8 cellular contexts compared by ENCODE assay signal in genomic region chr19:54448774-54449700, GRCh38. TPM values are rescaled to one million over a fixed set of nuclear protein-coding genes. Genes with fewer than 3 reads are reported as not detected.
DNase-seq lines count a peak whose midpoint lies in the region; ATAC-seq and TF ChIP-seq lines count a peak whose summit lies in the region.

Gene LENG8, plus strand, starts transcription at chr19:54449199. Its CDS starts 2,146 bp downstream, at chr19:54451345.

- peaks cover 57% of the 10 kb centered on the region for H3K36me3 Mint-ChIP-seq in activated CD8-positive, alpha-beta memory T cell treated with anti-CD3 and anti-CD28 coated beads, Interleukin-2, amount 10 ng/mL, durations not matched to agents 7 days and 5 days
- H3K36me3 Mint-ChIP-seq in endodermal cell (ENCODE audit: low read depth), result peaks cover 44% of the 10 kb centered on the region

- H3K27ac ChIP-seq in endodermal cell (ENCODE audit: low read depth, low read length) (peak within 1 kb of the TSS; percentile 97), mesodermal cell (ENCODE audit: low read depth, low read length, severe bottlenecking) (peak within 1 kb of the TSS; percentile 97)

- H3K9ac ChIP-seq in NT2/D1 (ENCODE audit: insufficient read length, low read depth), result peak within 1 kb of the TSS; percentile 96
- H3K9ac ChIP-seq in endodermal cell (ENCODE audit: extremely low read depth, low read length, poor library complexity, severe bottlenecking), result peak within 1 kb of the TSS; percentile 93

- DNase-seq in COR-L47 (lab: John Stamatoyannopoulos, UW) (peak; percentile 93), HUDEP-2 (lab: John Stamatoyannopoulos, UW; ENCODE audit: unreplicated experiment in 76 of 76) (peak; percentile 66 to 100 (median 97)), NT2/D1 (ENCODE audit: low read depth, low spot score) (peak; percentile 87), endodermal cell (peak; percentile 98)
- DNase-seq in activated CD8-positive, alpha-beta memory T cell treated with anti-CD3 and anti-CD28 coated beads, Interleukin-2, amount 10 ng/mL, durations not matched to agents 7 days and 5 days, result peak; percentile 98
- DNase-seq in stimulated activated CD8-positive, alpha-beta memory T cell treated with anti-CD3 and anti-CD28 coated beads, Interleukin-15, amount 100 ng/mL, for 4 hours (ENCODE audit: low read depth in 2 of 2), result peak; percentile 93 to 95

- H3K4me3 Mint-ChIP-seq in activated CD8-positive, alpha-beta memory T cell treated with anti-CD3 and anti-CD28 coated beads, Interleukin-2, amount 10 ng/mL, durations not matched to agents 7 days and 5 days, result peak within 1 kb of the TSS; percentile 98
- H3K4me3 Mint-ChIP-seq in endodermal cell, result peak within 1 kb of the TSS; percentile 97

- no peaks in the 10 kb centered on the region for H3K27me3 Mint-ChIP-seq in activated CD8-positive, alpha-beta memory T cell treated with anti-CD3 and anti-CD28 coated beads, Interleukin-2, amount 10 ng/mL, durations not matched to agents 7 days and 5 days
- H3K27me3 Mint-ChIP-seq in endodermal cell (ENCODE audit: insufficient read depth), result no peaks in the 10 kb centered on the region

- no peaks in the 10 kb centered on the region for H3K9me3 ChIP-seq in NT2/D1 (ENCODE audit: insufficient read depth, low read length)
- no peaks in the 10 kb centered on the region for H3K9me3 ChIP-seq in endodermal cell (ENCODE audit: control insufficient read depth, low read length)
- H3K9me3 ChIP-seq in mesodermal cell (ENCODE audit: control insufficient read depth, low read length), result no peaks in the 10 kb centered on the region

- H3K4me1 ChIP-seq in NT2/D1 (ENCODE audit: insufficient read depth, insufficient read length), result peaks cover 9% of the 10 kb centered on the region
- H3K4me1 ChIP-seq in endodermal cell (ENCODE audit: control insufficient read depth, insufficient read depth, low read length), result peaks cover 9% of the 10 kb centered on the region
- H3K4me1 ChIP-seq in mesodermal cell (ENCODE audit: control insufficient read depth, insufficient read depth, low read length, poor library complexity, severe bottlenecking), result peaks cover 11% of the 10 kb centered on the region

- peak within 1 kb of the TSS; percentile 98 for H3K27ac Mint-ChIP-seq in activated CD8-positive, alpha-beta memory T cell treated with anti-CD3 and anti-CD28 coated beads, Interleukin-2, amount 10 ng/mL, durations not matched to agents 7 days and 5 days
- H3K27ac Mint-ChIP-seq in endodermal cell, result peak within 1 kb of the TSS; percentile 100

- no peaks in the 10 kb centered on the region for H3K27me3 ChIP-seq in NT2/D1 (ENCODE audit: insufficient read depth, insufficient read length)
- no peaks in the 10 kb centered on the region for H3K27me3 ChIP-seq in endodermal cell (ENCODE audit: control insufficient read depth, insufficient read depth, low read length, poor library complexity, severe bottlenecking)

- ATAC-seq in GM21381 (IDR thresholded peaks at IDR 0.05; ENCODE audit: unreplicated experiment), result peak; percentile 88
- ATAC-seq in activated CD8-positive, alpha-beta memory T cell treated with anti-CD3 and anti-CD28 coated beads, Interleukin-2, amount 10 ng/mL, durations not matched to agents 7 days and 5 days, result peak; percentile 91

- no peak for TF ChIP-seq CTCF in endodermal cell (conservative IDR thresholded peaks at IDR 0.05)

- CTCF ChIA-PET in activated CD8-positive, alpha-beta memory T cell treated with anti-CD3 and anti-CD28 coated beads, Interleukin-2, amount 10 ng/mL, durations not matched to agents 7 days and 5 days (lab: Charles Lee), result interaction anchor here (0.7 to 2.1 kb wide), 7 partner anchors 9 to 237 kb away, joined by 3 to 8 read pairs (median 5); partner anchors contain the start of gene LENG9

- no peaks in the 10 kb centered on the region for H3K9me3 Mint-ChIP-seq in activated CD8-positive, alpha-beta memory T cell treated with anti-CD3 and anti-CD28 coated beads, Interleukin-2, amount 10 ng/mL, durations not matched to agents 7 days and 5 days (ENCODE audit: low read depth)
- no peaks in the 10 kb centered on the region for H3K9me3 Mint-ChIP-seq in endodermal cell

- WGBS in endodermal cell (ENCODE audit: insufficient coverage in 1 of 2, insufficient read length in 1 of 2), 2 experiments, result 0% methylated on average over 46 to 95 of the region's 96 CpGs
- WGBS in mesodermal cell (ENCODE audit: insufficient coverage in 2 of 2), 2 experiments, result 0% methylated on average over 89 to 92 of the region's 96 CpGs

- peaks cover 46% of the 10 kb centered on the region for H3K4me1 Mint-ChIP-seq in activated CD8-positive, alpha-beta memory T cell treated with anti-CD3 and anti-CD28 coated beads, Interleukin-2, amount 10 ng/mL, durations not matched to agents 7 days and 5 days
- H3K4me1 Mint-ChIP-seq in endodermal cell, result peaks cover 29% of the 10 kb centered on the region

- peak within 1 kb of the TSS; percentile 88 for H3K4me3 ChIP-seq in NT2/D1 (ENCODE audit: insufficient read length, low read depth)
- H3K4me3 ChIP-seq in endodermal cell (ENCODE audit: low read length), result peak within 1 kb of the TSS; percentile 97
- peak within 1 kb of the TSS; percentile 99 for H3K4me3 ChIP-seq in mesodermal cell (ENCODE audit: extremely low read depth, insufficient read depth, low read length, poor library complexity, severe bottlenecking)

- H3K36me3 ChIP-seq in NT2/D1 (ENCODE audit: insufficient read depth, insufficient read length, low read length) (peaks cover 55% of the 10 kb centered on the region), endodermal cell (ENCODE audit: control insufficient read depth, insufficient read depth, low read length) (peaks cover 39% of the 10 kb centered on the region), mesodermal cell (ENCODE audit: control insufficient read depth, insufficient read depth, low read length) (peaks cover 67% of the 10 kb centered on the region)

RNA-seq across cellular contexts. Expression of gene LENG8, which starts in this region (rescaled TPM):
- total RNA-seq in activated CD8-positive, alpha-beta memory T cell treated with anti-CD3 and anti-CD28 coated beads, Interleukin-2, amount 10 ng/mL, durations not matched to agents 7 days and 5 days, result 100 to 1,000 TPM; 191 to 282 TPM
- 100 to 1,000 TPM; 139 to 171 TPM for total RNA-seq in endodermal cell
- 171 TPM for polyA plus RNA-seq in endodermal cell (2013, experiment 1 of 2)
- 130 TPM for polyA plus RNA-seq in endodermal cell (2013, experiment 2 of 2)
- polyA plus RNA-seq in mesodermal cell (2013, experiment 1 of 2), result 147 TPM
- polyA plus RNA-seq in mesodermal cell (2013, experiment 2 of 2), result 121 TPM

Comparison
In these comparisons a context has a peak if more than half of its experiments do, and no peak if none do; other contexts are left out.
1. Peak in every context shown above with its lines: DNase-seq, ATAC-seq, H3K4me3 ChIP-seq and H3K27ac ChIP-seq.